1 cellular context compared by ENCODE assay signal in genomic region chr6:31210119-31210518, GRCh38.
TF ChIP-seq lines count a peak whose summit lies in the region.

No MANE protein-coding gene starts in this region.

TF ChIP-seq in H1, 55 proteins besides CTCF, POLR2A, EP300 and RAD21:
- TF ChIP-seq CHD2 (IDR thresholded peaks at IDR 0.05; ENCODE audit: low read length) = no peak
- TF ChIP-seq RBBP5 (IDR thresholded peaks at IDR 0.05; ENCODE audit: borderline replicate concordance, low read depth, low read length) = no peak
- TF ChIP-seq KDM1A (IDR thresholded peaks at IDR 0.05; ENCODE audit: borderline replicate concordance, low read length) = no peak
- TF ChIP-seq ASH2L (IDR thresholded peaks at IDR 0.05; ENCODE audit: low read length) = no peak
- TF ChIP-seq CEBPB (IDR thresholded peaks at IDR 0.05; ENCODE audit: low read depth, low read length) = no peak
- TF ChIP-seq PHF8 (conservative IDR thresholded peaks at IDR 0.05; ENCODE audit: low read depth, low read length) = no peak
- TF ChIP-seq EGR1 (IDR thresholded peaks at IDR 0.05; ENCODE audit: borderline replicate concordance, low read depth, low read length) = no peak
- no peak for TF ChIP-seq SRF (IDR thresholded peaks at IDR 0.05; ENCODE audit: low read depth, low read length)
- no peak for TF ChIP-seq SIX5 (IDR thresholded peaks at IDR 0.05; ENCODE audit: low read depth, low read length)
- TF ChIP-seq HDAC2 (IDR thresholded peaks at IDR 0.05; ENCODE audit: borderline replicate concordance in 1 of 2, low read depth in 2 of 2, low read length in 2 of 2) = no peak
